ENCODE assay signal across 2 cellular contexts in the genomic region with DNA sequence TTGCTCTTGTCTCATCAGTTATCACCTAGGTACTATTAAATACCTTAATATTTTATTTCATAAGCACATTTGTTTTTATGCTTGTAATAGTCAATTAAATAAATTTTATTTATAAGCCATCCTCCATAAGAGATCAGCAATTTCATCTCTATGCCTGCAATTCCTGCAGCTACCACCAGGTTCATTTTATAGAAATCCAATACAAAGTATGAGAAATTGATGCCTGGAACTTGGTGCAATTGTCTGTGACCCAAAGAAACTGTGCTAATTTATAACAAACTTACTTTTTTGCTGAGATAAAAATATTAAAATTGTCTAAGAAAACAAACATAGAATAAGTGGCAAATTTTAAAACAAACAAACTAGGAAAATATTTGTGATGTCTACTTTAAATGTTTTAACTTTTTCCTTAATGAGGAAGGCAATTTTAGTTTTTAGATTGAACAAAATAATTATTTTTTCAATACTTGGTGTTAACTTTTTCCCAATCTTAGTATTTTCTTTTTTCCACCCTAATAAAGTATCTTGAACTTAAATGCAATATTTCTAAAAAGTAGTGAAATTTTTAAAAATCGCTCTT.
TF ChIP-seq lines count a peak whose summit lies in the region.

No MANE protein-coding gene starts in this region.

TF ChIP-seq in HCT116, 20 proteins besides CTCF, POLR2A, EP300 and RAD21 (continued from another document):
- TF ChIP-seq, protein P1, sequence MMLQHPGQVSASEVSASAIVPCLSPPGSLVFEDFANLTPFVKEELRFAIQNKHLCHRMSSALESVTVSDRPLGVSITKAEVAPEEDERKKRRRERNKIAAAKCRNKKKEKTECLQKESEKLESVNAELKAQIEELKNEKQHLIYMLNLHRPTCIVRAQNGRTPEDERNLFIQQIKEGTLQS (IDR thresholded peaks at IDR 0.05), result no peak
- TF ChIP-seq, protein P2, sequence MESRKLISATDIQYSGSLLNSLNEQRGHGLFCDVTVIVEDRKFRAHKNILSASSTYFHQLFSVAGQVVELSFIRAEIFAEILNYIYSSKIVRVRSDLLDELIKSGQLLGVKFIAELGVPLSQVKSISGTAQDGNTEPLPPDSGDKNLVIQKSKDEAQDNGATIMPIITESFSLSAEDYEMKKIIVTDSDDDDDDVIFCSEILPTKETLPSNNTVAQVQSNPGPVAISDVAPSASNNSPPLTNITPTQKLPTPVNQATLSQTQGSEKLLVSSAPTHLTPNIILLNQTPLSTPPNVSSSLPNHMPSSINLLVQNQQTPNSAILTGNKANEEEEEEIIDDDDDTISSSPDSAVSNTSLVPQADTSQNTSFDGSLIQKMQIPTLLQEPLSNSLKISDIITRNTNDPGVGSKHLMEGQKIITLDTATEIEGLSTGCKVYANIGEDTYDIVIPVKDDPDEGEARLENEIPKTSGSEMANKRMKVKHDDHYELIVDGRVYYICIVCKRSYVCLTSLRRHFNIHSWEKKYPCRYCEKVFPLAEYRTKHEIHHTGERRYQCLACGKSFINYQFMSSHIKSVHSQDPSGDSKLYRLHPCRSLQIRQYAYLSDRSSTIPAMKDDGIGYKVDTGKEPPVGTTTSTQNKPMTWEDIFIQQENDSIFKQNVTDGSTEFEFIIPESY (IDR thresholded peaks at IDR 0.05; ENCODE audit: extremely low read depth, insufficient replicate concordance, low read length), result no peak
- TF ChIP-seq ZFX (IDR thresholded peaks at IDR 0.05) (no peak), CBX3 (IDR thresholded peaks at IDR 0.05; ENCODE audit: low read depth) (no peak), EZH2 (IDR thresholded peaks at IDR 0.05) (no peak), EZH2phosphoT487 (IDR thresholded peaks at IDR 0.05; ENCODE audit: borderline replicate concordance) (no peak), ZNF274 (IDR thresholded peaks at IDR 0.05; ENCODE audit: low read depth, low read length) (no peak), CEBPB (IDR thresholded peaks at IDR 0.05; ENCODE audit: low read depth) (no peak), POLR2AphosphoS5 (IDR thresholded peaks at IDR 0.05; ENCODE audit: low read depth, low read length) (no peak), EGR1 (IDR thresholded peaks at IDR 0.05; ENCODE audit: low read depth) (no peak), SRF (IDR thresholded peaks at IDR 0.05; ENCODE audit: low read depth) (no peak), ELF1 (IDR thresholded peaks at IDR 0.05; ENCODE audit: borderline replicate concordance, low read depth) (no peak), JUND (IDR thresholded peaks at IDR 0.05) (no peak), SIN3A (IDR thresholded peaks at IDR 0.05; ENCODE audit: low read depth) (no peak), TCF7L2 (IDR thresholded peaks at IDR 0.05; ENCODE audit: borderline replicate concordance, extremely low read depth, insufficient read depth, insufficient read length) (no peak)
- TF ChIP-seq, protein P3, sequence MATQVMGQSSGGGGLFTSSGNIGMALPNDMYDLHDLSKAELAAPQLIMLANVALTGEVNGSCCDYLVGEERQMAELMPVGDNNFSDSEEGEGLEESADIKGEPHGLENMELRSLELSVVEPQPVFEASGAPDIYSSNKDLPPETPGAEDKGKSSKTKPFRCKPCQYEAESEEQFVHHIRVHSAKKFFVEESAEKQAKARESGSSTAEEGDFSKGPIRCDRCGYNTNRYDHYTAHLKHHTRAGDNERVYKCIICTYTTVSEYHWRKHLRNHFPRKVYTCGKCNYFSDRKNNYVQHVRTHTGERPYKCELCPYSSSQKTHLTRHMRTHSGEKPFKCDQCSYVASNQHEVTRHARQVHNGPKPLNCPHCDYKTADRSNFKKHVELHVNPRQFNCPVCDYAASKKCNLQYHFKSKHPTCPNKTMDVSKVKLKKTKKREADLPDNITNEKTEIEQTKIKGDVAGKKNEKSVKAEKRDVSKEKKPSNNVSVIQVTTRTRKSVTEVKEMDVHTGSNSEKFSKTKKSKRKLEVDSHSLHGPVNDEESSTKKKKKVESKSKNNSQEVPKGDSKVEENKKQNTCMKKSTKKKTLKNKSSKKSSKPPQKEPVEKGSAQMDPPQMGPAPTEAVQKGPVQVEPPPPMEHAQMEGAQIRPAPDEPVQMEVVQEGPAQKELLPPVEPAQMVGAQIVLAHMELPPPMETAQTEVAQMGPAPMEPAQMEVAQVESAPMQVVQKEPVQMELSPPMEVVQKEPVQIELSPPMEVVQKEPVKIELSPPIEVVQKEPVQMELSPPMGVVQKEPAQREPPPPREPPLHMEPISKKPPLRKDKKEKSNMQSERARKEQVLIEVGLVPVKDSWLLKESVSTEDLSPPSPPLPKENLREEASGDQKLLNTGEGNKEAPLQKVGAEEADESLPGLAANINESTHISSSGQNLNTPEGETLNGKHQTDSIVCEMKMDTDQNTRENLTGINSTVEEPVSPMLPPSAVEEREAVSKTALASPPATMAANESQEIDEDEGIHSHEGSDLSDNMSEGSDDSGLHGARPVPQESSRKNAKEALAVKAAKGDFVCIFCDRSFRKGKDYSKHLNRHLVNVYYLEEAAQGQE (IDR thresholded peaks at IDR 0.05; ENCODE audit: low read depth), result no peak
- TF ChIP-seq, protein P4, sequence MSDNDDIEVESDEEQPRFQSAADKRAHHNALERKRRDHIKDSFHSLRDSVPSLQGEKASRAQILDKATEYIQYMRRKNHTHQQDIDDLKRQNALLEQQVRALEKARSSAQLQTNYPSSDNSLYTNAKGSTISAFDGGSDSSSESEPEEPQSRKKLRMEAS (IDR thresholded peaks at IDR 0.05), result no peak
TF ChIP-seq in HCT116: peak in this region for 0.

TF ChIP-seq in HepG2, 621 proteins besides CTCF, POLR2A, EP300 and RAD21:
- TF ChIP-seq, protein P5, sequence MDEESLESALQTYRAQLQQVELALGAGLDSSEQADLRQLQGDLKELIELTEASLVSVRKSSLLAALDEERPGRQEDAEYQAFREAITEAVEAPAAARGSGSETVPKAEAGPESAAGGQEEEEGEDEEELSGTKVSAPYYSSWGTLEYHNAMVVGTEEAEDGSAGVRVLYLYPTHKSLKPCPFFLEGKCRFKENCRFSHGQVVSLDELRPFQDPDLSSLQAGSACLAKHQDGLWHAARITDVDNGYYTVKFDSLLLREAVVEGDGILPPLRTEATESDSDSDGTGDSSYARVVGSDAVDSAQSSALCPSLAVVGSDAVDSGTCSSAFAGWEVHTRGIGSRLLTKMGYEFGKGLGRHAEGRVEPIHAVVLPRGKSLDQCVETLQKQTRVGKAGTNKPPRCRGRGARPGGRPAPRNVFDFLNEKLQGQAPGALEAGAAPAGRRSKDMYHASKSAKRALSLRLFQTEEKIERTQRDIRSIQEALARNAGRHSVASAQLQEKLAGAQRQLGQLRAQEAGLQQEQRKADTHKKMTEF (CRISPR knock-in tag; IDR thresholded peaks at IDR 0.05), result no peak
- TF ChIP-seq ZBTB42 (CRISPR knock-in tag; IDR thresholded peaks at IDR 0.05) (no peak), PAWR (CRISPR knock-in tag; IDR thresholded peaks at IDR 0.05; ENCODE audit: borderline replicate concordance) (no peak), SP140L (CRISPR knock-in tag; IDR thresholded peaks at IDR 0.05; ENCODE audit: borderline replicate concordance) (no peak), BORCS8-MEF2B (CRISPR knock-in tag; IDR thresholded peaks at IDR 0.05) (no peak), ZNF614 (CRISPR knock-in tag; IDR thresholded peaks at IDR 0.05; ENCODE audit: borderline replicate concordance) (no peak), GFI1 (CRISPR knock-in tag; IDR thresholded peaks at IDR 0.05; ENCODE audit: borderline replicate concordance) (no peak), ZNF547 (CRISPR knock-in tag; IDR thresholded peaks at IDR 0.05) (no peak), ZSCAN25 (CRISPR knock-in tag; IDR thresholded peaks at IDR 0.05) (no peak), NFIC (IDR thresholded peaks at IDR 0.05; ENCODE audit: low read length) (no peak), ZFP36L1 (CRISPR knock-in tag; IDR thresholded peaks at IDR 0.05) (no peak), ZNF879 (CRISPR knock-in tag; IDR thresholded peaks at IDR 0.05) (no peak), ZZZ3 (CRISPR knock-in tag; IDR thresholded peaks at IDR 0.05; ENCODE audit: borderline replicate concordance) (no peak), ZNF484 (CRISPR knock-in tag; IDR thresholded peaks at IDR 0.05; ENCODE audit: borderline replicate concordance, low read depth) (no peak), ZNF136 (CRISPR knock-in tag; IDR thresholded peaks at IDR 0.05; ENCODE audit: low read depth) (no peak), NFE2L2 (IDR thresholded peaks at IDR 0.05; ENCODE audit: low read length) (no peak), GATAD2A (CRISPR knock-in tag; IDR thresholded peaks at IDR 0.05) (no peak)
- TF ChIP-seq, protein P6, sequence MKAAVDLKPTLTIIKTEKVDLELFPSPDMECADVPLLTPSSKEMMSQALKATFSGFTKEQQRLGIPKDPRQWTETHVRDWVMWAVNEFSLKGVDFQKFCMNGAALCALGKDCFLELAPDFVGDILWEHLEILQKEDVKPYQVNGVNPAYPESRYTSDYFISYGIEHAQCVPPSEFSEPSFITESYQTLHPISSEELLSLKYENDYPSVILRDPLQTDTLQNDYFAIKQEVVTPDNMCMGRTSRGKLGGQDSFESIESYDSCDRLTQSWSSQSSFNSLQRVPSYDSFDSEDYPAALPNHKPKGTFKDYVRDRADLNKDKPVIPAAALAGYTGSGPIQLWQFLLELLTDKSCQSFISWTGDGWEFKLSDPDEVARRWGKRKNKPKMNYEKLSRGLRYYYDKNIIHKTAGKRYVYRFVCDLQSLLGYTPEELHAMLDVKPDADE (CRISPR knock-in tag; IDR thresholded peaks at IDR 0.05), result no peak
- TF ChIP-seq, protein P7, sequence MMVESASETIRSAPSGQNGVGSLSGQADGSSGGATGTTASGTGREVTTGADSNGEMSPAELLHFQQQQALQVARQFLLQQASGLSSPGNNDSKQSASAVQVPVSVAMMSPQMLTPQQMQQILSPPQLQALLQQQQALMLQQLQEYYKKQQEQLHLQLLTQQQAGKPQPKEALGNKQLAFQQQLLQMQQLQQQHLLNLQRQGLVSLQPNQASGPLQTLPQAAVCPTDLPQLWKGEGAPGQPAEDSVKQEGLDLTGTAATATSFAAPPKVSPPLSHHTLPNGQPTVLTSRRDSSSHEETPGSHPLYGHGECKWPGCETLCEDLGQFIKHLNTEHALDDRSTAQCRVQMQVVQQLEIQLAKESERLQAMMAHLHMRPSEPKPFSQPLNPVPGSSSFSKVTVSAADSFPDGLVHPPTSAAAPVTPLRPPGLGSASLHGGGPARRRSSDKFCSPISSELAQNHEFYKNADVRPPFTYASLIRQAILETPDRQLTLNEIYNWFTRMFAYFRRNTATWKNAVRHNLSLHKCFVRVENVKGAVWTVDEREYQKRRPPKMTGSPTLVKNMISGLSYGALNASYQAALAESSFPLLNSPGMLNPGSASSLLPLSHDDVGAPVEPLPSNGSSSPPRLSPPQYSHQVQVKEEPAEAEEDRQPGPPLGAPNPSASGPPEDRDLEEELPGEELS (CRISPR knock-in tag; IDR thresholded peaks at IDR 0.05), result no peak
- TF ChIP-seq, protein P8, sequence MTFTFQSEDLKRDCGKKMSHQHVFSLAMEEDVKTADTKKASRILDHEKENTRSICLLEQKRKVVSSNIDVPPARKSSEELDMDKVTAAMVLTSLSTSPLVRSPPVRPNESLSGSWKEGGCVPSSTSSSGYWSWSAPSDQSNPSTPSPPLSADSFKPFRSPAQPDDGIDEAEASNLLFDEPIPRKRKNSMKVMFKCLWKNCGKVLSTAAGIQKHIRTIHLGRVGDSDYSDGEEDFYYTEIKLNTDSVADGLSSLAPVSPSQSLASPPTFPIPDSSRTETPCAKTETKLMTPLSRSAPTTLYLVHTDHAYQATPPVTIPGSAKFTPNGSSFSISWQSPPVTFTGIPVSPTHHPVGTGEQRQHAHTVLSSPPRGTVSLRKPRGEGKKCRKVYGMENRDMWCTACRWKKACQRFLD (CRISPR knock-in tag; IDR thresholded peaks at IDR 0.05; ENCODE audit: borderline replicate concordance), result no peak
